In genomic region chr2:12715258-12715865, GRCh38 we compare ENCODE assay signal across 9 cellular contexts. TPM values are rescaled to one million over a fixed set of nuclear protein-coding genes. Genes with fewer than 3 reads are reported as not detected.
DNase-seq lines count a peak whose midpoint lies in the region; ATAC-seq and TF ChIP-seq lines count a peak whose summit lies in the region.
"Had no signal": no experiment of that assay in that cellular context is flagged by ENCODE, and none has a peak within 500 bp of the region (broad histone marks: within the 10 kb centered on the region; RNA-seq: fewer than 3 reads in every experiment).

No MANE protein-coding gene starts in this region.

- H3K18ac ChIP-seq in trophoblast cell (ENCODE audit: low read length): no peak overlapping the region

- H3K4me3 ChIP-seq in DND-41 (ENCODE audit: low read depth in 1 of 2, low read length in 2 of 2) (peak overlapping the region; percentile 90 to 93; a peak in 3 of 4 replicates), Peyer's patch (peak overlapping the region in 1 of 4 donors; percentile 54), esophagus muscularis mucosa (peak overlapping the region; percentile 76 to 90 (median 82)), trophoblast cell (ENCODE audit: low read depth, low read length) (no peak overlapping the region)

- H3K4ac ChIP-seq in trophoblast cell (ENCODE audit: low read depth, low read length): no peak overlapping the region

- TF ChIP-seq POLR2A in Peyer's patch (IDR thresholded peaks at IDR 0.05) (no peak), esophagus muscularis mucosa (IDR thresholded peaks at IDR 0.05; ENCODE audit: low read depth) (no peak)

- no peak overlapping the region for H4K91ac ChIP-seq in trophoblast cell (ENCODE audit: low read depth, low read length)

- no peak overlapping the region for H3K23ac ChIP-seq in trophoblast cell (ENCODE audit: low read length)

- no peak overlapping the region for H4K8ac ChIP-seq in trophoblast cell (ENCODE audit: low read depth, low read length)

- WGBS in esophagus muscularis mucosa: 73% methylated on average over 6 of the region's 6 CpGs
- no CpG with 5 or more reads among the region's 6 CpGs for WGBS in trophoblast cell (ENCODE audit: extremely low coverage, insufficient coverage, insufficient read length)

- peaks cover 8% of the 10 kb centered on the region for H3K79me1 ChIP-seq in trophoblast cell (ENCODE audit: low read length)

- peak overlapping the region; percentile 99 for H2AFZ ChIP-seq in DND-41 (ENCODE audit: low read depth, low read length)
- H2AFZ ChIP-seq in trophoblast cell (ENCODE audit: insufficient read depth, low read length, poor library complexity): no peak overlapping the region

- H3K9me3 ChIP-seq in DND-41 (ENCODE audit: insufficient read depth, low read length, severe bottlenecking): no peaks in the 10 kb centered on the region
- H3K9me3 ChIP-seq in Peyer's patch: no peaks in the 10 kb centered on the region
- H3K9me3 ChIP-seq in esophagus muscularis mucosa: no peaks in the 10 kb centered on the region
- no peaks in the 10 kb centered on the region for H3K9me3 ChIP-seq in trophoblast cell (ENCODE audit: insufficient read depth, low read depth, low read length)

- TF ChIP-seq CTCF in DND-41 (IDR thresholded peaks at IDR 0.05; ENCODE audit: borderline replicate concordance, extremely low read depth, low read length, poor library complexity, severe bottlenecking): no peak
- no peak for TF ChIP-seq CTCF in Peyer's patch (IDR thresholded peaks at IDR 0.05)
- no peak for TF ChIP-seq CTCF in esophagus muscularis mucosa (IDR thresholded peaks at IDR 0.05)
- TF ChIP-seq CTCF in omental fat pad (IDR thresholded peaks at IDR 0.05): no peak

- peak overlapping the region; percentile 94 for H3K4me2 ChIP-seq in DND-41 (ENCODE audit: insufficient read depth, low read length)
- H3K4me2 ChIP-seq in trophoblast cell (ENCODE audit: low read length): peak overlapping the region; percentile 83

- H3K27ac ChIP-seq in DND-41 (ENCODE audit: low read length) (peak overlapping the region; percentile 99), Peyer's patch (peak overlapping the region; percentile 86 to 95 (median 89)), esophagus muscularis mucosa (replicated peaks in 1 of 4) (peak overlapping the region; percentile 89 to 96 (median 94)), trophoblast cell (ENCODE audit: low read depth, low read length) (no peak overlapping the region)

- peaks cover 17% of the 10 kb centered on the region for H4K20me1 ChIP-seq in DND-41 (ENCODE audit: insufficient read depth, low read length)

- no peak for TF ChIP-seq EP300 in esophagus muscularis mucosa (IDR thresholded peaks at IDR 0.05)

- intact Hi-C loops in esophagus muscularis mucosa (cut with DNase I): loop anchor here (5.0 to 10.0 kb wide), 5 partner anchors 261 to 411 kb away; no protein-coding TSS in a partner anchor

- no peak overlapping the region for H2BK5ac ChIP-seq in trophoblast cell (ENCODE audit: low read depth, low read length, poor library complexity)

- H3K79me2 ChIP-seq in DND-41 (ENCODE audit: insufficient read depth, low read length) (peaks cover 41% of the 10 kb centered on the region), trophoblast cell (ENCODE audit: control insufficient read depth, insufficient read depth, low read length, poor library complexity) (peaks cover 7% of the 10 kb centered on the region)

- H4K12ac ChIP-seq in trophoblast cell (ENCODE audit: low read depth, low read length): no peak overlapping the region

- H3K27me3 ChIP-seq in DND-41 (ENCODE audit: insufficient read depth, low read length, poor library complexity): no peaks in the 10 kb centered on the region
- no peaks in the 10 kb centered on the region for H3K27me3 ChIP-seq in Peyer's patch
- H3K27me3 ChIP-seq in esophagus muscularis mucosa: no peaks in the 10 kb centered on the region
- H3K27me3 ChIP-seq in trophoblast cell (ENCODE audit: insufficient read depth, low read length): peaks cover 6% of the 10 kb centered on the region

- H3K4me1 ChIP-seq in DND-41 (ENCODE audit: insufficient read depth, low read length): peaks cover 43% of the 10 kb centered on the region
- peaks cover 0 to 3% (median 0%) of the 10 kb centered on the region in 4 donors for H3K4me1 ChIP-seq in Peyer's patch
- peaks cover 18 to 45% (median 37%) of the 10 kb centered on the region in 4 donors for H3K4me1 ChIP-seq in esophagus muscularis mucosa
- H3K4me1 ChIP-seq in trophoblast cell (ENCODE audit: control insufficient read depth in 1 of 2, insufficient read depth in 2 of 2, low read length in 2 of 2): peaks cover 0 to 6% of the 10 kb centered on the region in 2 experiments

- H3K9ac ChIP-seq in DND-41 (ENCODE audit: low read depth, low read length): peak overlapping the region; percentile 98
- no peak overlapping the region for H3K9ac ChIP-seq in trophoblast cell (ENCODE audit: low read length)

- no peak overlapping the region for H2BK120ac ChIP-seq in trophoblast cell (ENCODE audit: insufficient read depth, low read length, poor library complexity)

- H3K36me3 ChIP-seq in DND-41 (ENCODE audit: insufficient read depth, low read length) (no peaks in the 10 kb centered on the region; the same call in 1 of the 2 replicates), Peyer's patch (no peaks in the 10 kb centered on the region), esophagus muscularis mucosa (no peaks in the 10 kb centered on the region), trophoblast cell (ENCODE audit: control insufficient read depth in 1 of 2, insufficient read depth in 2 of 2, low read length in 2 of 2) (no peaks in the 10 kb centered on the region)

- DNase-seq in DND-41 (no peak), Peyer's patch (no peak), esophagus muscularis mucosa (ENCODE audit: extremely low spot score) (peak; percentile 24), trophoblast cell (no peak), NCI-H1436 (lab: John Stamatoyannopoulos, UW) (no peak), omental fat pad (ENCODE audit: low spot score) (no peak), COR-L47 (lab: John Stamatoyannopoulos, UW) (no peak), NCI-H1694 (lab: John Stamatoyannopoulos, UW) (no peak)
- DNase-seq: NCI-H1048 had no signal

- H2AK5ac ChIP-seq in trophoblast cell (ENCODE audit: low read length): no peak overlapping the region

- no peak overlapping the region for H3K14ac ChIP-seq in trophoblast cell (ENCODE audit: low read length)

- no peak overlapping the region for H2BK12ac ChIP-seq in trophoblast cell (ENCODE audit: low read length)

- ATAC-seq in DND-41 (ENCODE audit: insufficient read depth, low read depth): no peak
- no peak for ATAC-seq in omental fat pad (ENCODE audit: low FRiP score)

RNA-seq across cellular contexts. Expression of gene TRIB2, which starts 1.4 kb away (rescaled TPM):
- total RNA-seq in Peyer's patch: 10 to 100 TPM in 3 of 4 donors, 1 to 10 TPM in 1; 6.8 to 58.6 (median 12.6) TPM
- 10 to 100 TPM; 31.5 to 52.3 (median 39.2) TPM for total RNA-seq in esophagus muscularis mucosa
- polyA plus RNA-seq in trophoblast cell (2013): 6.9 and 8.7 TPM in 2 replicates
- total RNA-seq in omental fat pad: 100 to 1,000 TPM in 1 of 4 donors, 10 to 100 TPM in 3; 27.8 to 144 (median 63.2) TPM
